In the genomic region with DNA sequence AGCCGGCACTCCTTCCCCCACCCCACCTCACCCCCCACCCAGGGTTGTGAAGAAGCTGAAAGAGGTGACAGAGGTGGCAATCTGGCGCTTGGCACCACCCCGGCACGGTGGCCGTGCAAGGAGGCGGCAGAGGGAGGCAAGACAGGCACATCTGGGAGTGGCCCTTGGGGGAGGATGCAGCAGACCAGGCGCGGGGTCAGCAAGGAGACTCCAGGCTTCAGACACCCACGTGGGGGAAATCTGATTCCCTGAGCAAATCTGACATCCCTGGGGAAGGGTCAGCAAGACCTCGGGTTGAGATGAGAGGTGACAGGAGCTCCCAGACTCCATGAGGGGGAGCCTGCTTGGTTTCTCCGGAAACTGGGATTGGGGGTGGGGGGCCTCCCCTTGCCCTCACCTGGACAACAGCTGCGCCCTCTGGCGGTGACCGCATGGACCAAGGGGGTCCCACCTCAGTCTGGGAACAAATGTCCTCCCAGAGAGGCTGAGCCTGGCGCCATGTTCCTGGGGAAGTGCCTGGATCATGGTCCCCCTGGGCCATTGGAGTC, we compare ENCODE assay signal across 1 cellular context.
TF ChIP-seq lines count a peak whose summit lies in the region.

No MANE protein-coding gene starts in this region.

TF ChIP-seq in HepG2, 621 proteins besides CTCF, POLR2A, EP300 and RAD21 (continued from another document and continues in another):
- TF ChIP-seq, protein P1, sequence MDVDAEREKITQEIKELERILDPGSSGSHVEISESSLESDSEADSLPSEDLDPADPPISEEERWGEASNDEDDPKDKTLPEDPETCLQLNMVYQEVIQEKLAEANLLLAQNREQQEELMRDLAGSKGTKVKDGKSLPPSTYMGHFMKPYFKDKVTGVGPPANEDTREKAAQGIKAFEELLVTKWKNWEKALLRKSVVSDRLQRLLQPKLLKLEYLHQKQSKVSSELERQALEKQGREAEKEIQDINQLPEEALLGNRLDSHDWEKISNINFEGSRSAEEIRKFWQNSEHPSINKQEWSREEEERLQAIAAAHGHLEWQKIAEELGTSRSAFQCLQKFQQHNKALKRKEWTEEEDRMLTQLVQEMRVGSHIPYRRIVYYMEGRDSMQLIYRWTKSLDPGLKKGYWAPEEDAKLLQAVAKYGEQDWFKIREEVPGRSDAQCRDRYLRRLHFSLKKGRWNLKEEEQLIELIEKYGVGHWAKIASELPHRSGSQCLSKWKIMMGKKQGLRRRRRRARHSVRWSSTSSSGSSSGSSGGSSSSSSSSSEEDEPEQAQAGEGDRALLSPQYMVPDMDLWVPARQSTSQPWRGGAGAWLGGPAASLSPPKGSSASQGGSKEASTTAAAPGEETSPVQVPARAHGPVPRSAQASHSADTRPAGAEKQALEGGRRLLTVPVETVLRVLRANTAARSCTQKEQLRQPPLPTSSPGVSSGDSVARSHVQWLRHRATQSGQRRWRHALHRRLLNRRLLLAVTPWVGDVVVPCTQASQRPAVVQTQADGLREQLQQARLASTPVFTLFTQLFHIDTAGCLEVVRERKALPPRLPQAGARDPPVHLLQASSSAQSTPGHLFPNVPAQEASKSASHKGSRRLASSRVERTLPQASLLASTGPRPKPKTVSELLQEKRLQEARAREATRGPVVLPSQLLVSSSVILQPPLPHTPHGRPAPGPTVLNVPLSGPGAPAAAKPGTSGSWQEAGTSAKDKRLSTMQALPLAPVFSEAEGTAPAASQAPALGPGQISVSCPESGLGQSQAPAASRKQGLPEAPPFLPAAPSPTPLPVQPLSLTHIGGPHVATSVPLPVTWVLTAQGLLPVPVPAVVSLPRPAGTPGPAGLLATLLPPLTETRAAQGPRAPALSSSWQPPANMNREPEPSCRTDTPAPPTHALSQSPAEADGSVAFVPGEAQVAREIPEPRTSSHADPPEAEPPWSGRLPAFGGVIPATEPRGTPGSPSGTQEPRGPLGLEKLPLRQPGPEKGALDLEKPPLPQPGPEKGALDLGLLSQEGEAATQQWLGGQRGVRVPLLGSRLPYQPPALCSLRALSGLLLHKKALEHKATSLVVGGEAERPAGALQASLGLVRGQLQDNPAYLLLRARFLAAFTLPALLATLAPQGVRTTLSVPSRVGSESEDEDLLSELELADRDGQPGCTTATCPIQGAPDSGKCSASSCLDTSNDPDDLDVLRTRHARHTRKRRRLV (CRISPR knock-in tag; IDR thresholded peaks at IDR 0.05), result no peak
- TF ChIP-seq ZNF441 (CRISPR knock-in tag; IDR thresholded peaks at IDR 0.05; ENCODE audit: borderline replicate concordance) (no peak), ISX (CRISPR knock-in tag; conservative IDR thresholded peaks at IDR 0.05) (no peak), FOXJ3 (CRISPR knock-in tag; IDR thresholded peaks at IDR 0.05; ENCODE audit: borderline replicate concordance) (no peak), ZNF383 (CRISPR knock-in tag; IDR thresholded peaks at IDR 0.05; ENCODE audit: borderline replicate concordance) (no peak), ZSCAN31 (CRISPR knock-in tag; IDR thresholded peaks at IDR 0.05; ENCODE audit: low read depth) (no peak), POLR2AphosphoS5 (IDR thresholded peaks at IDR 0.05; ENCODE audit: low read depth, low read length) (no peak), MTF2 (CRISPR knock-in tag; IDR thresholded peaks at IDR 0.05; ENCODE audit: borderline replicate concordance) (no peak), ZNF724P (CRISPR knock-in tag; IDR thresholded peaks at IDR 0.05; ENCODE audit: borderline replicate concordance) (no peak), FOXA1 (IDR thresholded peaks at IDR 0.05) (no peak), FOXA1 (CRISPR knock-in tag; IDR thresholded peaks at IDR 0.05) (no peak), SRSF1 (optimal IDR thresholded peaks at IDR 0.05; ENCODE audit: low read depth, low read length) (no peak), GABPA (IDR thresholded peaks at IDR 0.05; ENCODE audit: low read depth, low read length) (no peak), GABPA (CRISPR knock-in tag; IDR thresholded peaks at IDR 0.05; ENCODE audit: low read depth) (peak; percentile 36; the same call in 1 of the 2 replicates), CCAR2 (optimal IDR thresholded peaks at IDR 0.05; ENCODE audit: low read depth, low read length) (no peak), ZNF329 (CRISPR knock-in tag; IDR thresholded peaks at IDR 0.05; ENCODE audit: low read depth) (no peak), ZNF12 (CRISPR knock-in tag; IDR thresholded peaks at IDR 0.05) (no peak), ZNF768 (CRISPR knock-in tag; IDR thresholded peaks at IDR 0.05) (0 out of 2 replicates have a peak, but pooled peaks have one; percentile 18), ZNF614 (CRISPR knock-in tag; IDR thresholded peaks at IDR 0.05; ENCODE audit: borderline replicate concordance) (0 out of 2 replicates have a peak, but pooled peaks have one; percentile 62), ZNF333 (CRISPR knock-in tag; IDR thresholded peaks at IDR 0.05; ENCODE audit: borderline replicate concordance) (0 out of 2 replicates have a peak, but pooled peaks have one; percentile 44), MAX (IDR thresholded peaks at IDR 0.05) (0 out of 2 replicates have a peak, but pooled peaks have one; percentile 16), CREM (IDR thresholded peaks at IDR 0.05) (no peak), CREM (CRISPR knock-in tag; IDR thresholded peaks at IDR 0.05) (no peak), KLF15 (CRISPR knock-in tag; IDR thresholded peaks at IDR 0.05; ENCODE audit: borderline replicate concordance) (no peak), ZMYM4 (CRISPR knock-in tag; IDR thresholded peaks at IDR 0.05) (no peak), PAWR (CRISPR knock-in tag; IDR thresholded peaks at IDR 0.05; ENCODE audit: borderline replicate concordance) (no peak), POGZ (CRISPR knock-in tag; IDR thresholded peaks at IDR 0.05) (no peak), TFAP4 (IDR thresholded peaks at IDR 0.05; ENCODE audit: borderline replicate concordance, low read depth) (peak; percentile 47; the same call in 1 of the 2 replicates), SP2 (CRISPR knock-in tag; IDR thresholded peaks at IDR 0.05) (no peak), SALL1 (CRISPR knock-in tag; IDR thresholded peaks at IDR 0.05) (peak; percentile 49), THAP7 (CRISPR knock-in tag; IDR thresholded peaks at IDR 0.05) (no peak), WIZ (CRISPR knock-in tag; IDR thresholded peaks at IDR 0.05) (no peak), ZFP82 (CRISPR knock-in tag; IDR thresholded peaks at IDR 0.05; ENCODE audit: borderline replicate concordance) (no peak), NFIC (IDR thresholded peaks at IDR 0.05; ENCODE audit: low read length) (no peak), CBFB (CRISPR knock-in tag; IDR thresholded peaks at IDR 0.05) (0 out of 2 replicates have a peak, but pooled peaks have one; percentile 55), HMG20A (CRISPR knock-in tag; IDR thresholded peaks at IDR 0.05; ENCODE audit: borderline replicate concordance) (no peak), CHD2 (IDR thresholded peaks at IDR 0.05; ENCODE audit: low read depth, low read length) (no peak), ZKSCAN1 (IDR thresholded peaks at IDR 0.05; ENCODE audit: low read length) (no peak), GABPB1 (CRISPR knock-in tag; IDR thresholded peaks at IDR 0.05) (peak; percentile 62), JUND (CRISPR knock-in tag; IDR thresholded peaks at IDR 0.05) (no peak), HOXA3 (CRISPR knock-in tag; IDR thresholded peaks at IDR 0.05) (0 out of 2 replicates have a peak, but pooled peaks have one; percentile 14), ZNF253 (CRISPR knock-in tag; IDR thresholded peaks at IDR 0.05; ENCODE audit: borderline replicate concordance) (no peak), ZHX1 (CRISPR knock-in tag; IDR thresholded peaks at IDR 0.05; ENCODE audit: low read depth) (no peak), SPEN (CRISPR knock-in tag; IDR thresholded peaks at IDR 0.05; ENCODE audit: low read depth) (no peak), SKIL (CRISPR knock-in tag; IDR thresholded peaks at IDR 0.05; ENCODE audit: borderline replicate concordance) (no peak)
- TF ChIP-seq, protein P2, sequence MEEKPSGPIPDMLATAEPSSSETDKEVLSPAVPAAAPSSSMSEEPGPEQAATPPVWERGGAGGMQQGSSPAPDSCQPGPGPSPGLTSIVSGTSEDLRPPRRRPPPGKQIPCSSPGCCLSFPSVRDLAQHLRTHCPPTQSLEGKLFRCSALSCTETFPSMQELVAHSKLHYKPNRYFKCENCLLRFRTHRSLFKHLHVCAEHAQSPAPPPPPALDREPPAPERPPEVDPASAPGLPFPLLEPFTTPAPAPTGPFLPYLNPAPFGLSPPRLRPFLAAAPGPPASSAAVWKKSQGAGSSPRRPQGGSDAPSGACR (CRISPR knock-in tag; IDR thresholded peaks at IDR 0.05), result no peak
- TF ChIP-seq, protein P3, sequence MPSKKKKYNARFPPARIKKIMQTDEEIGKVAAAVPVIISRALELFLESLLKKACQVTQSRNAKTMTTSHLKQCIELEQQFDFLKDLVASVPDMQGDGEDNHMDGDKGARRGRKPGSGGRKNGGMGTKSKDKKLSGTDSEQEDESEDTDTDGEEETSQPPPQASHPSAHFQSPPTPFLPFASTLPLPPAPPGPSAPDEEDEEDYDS (CRISPR knock-in tag; IDR thresholded peaks at IDR 0.05), result no peak
- TF ChIP-seq, protein P4, sequence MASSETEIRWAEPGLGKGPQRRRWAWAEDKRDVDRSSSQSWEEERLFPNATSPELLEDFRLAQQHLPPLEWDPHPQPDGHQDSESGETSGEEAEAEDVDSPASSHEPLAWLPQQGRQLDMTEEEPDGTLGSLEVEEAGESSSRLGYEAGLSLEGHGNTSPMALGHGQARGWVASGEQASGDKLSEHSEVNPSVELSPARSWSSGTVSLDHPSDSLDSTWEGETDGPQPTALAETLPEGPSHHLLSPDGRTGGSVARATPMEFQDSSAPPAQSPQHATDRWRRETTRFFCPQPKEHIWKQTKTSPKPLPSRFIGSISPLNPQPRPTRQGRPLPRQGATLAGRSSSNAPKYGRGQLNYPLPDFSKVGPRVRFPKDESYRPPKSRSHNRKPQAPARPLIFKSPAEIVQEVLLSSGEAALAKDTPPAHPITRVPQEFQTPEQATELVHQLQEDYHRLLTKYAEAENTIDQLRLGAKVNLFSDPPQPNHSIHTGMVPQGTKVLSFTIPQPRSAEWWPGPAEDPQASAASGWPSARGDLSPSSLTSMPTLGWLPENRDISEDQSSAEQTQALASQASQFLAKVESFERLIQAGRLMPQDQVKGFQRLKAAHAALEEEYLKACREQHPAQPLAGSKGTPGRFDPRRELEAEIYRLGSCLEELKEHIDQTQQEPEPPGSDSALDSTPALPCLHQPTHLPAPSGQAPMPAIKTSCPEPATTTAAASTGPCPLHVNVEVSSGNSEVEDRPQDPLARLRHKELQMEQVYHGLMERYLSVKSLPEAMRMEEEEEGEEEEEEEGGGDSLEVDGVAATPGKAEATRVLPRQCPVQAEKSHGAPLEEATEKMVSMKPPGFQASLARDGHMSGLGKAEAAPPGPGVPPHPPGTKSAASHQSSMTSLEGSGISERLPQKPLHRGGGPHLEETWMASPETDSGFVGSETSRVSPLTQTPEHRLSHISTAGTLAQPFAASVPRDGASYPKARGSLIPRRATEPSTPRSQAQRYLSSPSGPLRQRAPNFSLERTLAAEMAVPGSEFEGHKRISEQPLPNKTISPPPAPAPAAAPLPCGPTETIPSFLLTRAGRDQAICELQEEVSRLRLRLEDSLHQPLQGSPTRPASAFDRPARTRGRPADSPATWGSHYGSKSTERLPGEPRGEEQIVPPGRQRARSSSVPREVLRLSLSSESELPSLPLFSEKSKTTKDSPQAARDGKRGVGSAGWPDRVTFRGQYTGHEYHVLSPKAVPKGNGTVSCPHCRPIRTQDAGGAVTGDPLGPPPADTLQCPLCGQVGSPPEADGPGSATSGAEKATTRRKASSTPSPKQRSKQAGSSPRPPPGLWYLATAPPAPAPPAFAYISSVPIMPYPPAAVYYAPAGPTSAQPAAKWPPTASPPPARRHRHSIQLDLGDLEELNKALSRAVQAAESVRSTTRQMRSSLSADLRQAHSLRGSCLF (CRISPR knock-in tag; IDR thresholded peaks at IDR 0.05; ENCODE audit: borderline replicate concordance), result no peak
